In the genomic region with DNA sequence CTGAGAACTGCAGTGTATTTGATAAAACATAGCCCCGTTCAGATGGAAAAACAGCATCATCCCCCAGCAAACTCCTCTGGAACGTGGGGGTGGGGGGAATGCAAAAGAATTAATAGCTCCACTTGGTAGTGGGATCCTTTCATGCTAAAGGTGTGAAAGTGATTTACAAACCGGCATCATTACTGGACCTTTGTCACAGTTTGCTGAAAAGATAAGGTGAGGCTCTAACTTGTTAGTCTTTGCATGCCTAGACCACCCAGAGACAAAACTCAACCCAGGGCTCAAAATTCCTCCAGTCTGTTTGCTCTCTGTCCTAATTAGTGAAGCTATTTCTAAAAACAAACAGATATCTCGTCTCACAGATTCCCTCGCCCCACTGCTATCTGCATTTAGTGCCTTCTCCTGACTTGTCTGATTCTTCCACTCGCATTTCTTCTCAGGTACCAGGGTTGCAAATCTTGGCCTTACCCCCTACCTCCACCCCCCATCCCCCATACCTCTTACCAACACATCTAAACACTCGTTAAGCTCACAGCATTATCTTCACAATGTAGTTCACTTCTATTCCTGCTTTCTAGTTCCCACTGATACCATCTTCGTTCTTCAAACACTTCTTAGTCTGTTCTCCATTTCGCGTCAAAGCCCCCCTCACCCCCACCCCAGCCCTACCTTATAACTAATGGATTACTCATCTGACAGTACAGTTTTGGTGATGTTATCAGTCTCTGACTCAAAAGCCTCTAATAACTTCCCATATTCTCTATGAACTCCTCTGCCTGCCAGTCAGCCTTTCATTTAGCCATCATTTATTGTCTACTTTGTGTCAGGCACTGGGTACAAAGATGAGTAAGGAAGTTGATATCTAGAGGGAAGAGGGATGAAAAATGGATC, we compare ENCODE assay signal across 9 cellular contexts. TPM values are rescaled to one million over a fixed set of nuclear protein-coding genes. Genes with fewer than 3 reads are reported as not detected.
DNase-seq lines count a peak whose midpoint lies in the region; ATAC-seq and TF ChIP-seq lines count a peak whose summit lies in the region.
"Had no signal": no experiment of that assay in that cellular context is flagged by ENCODE, and none has a peak within 500 bp of the region (broad histone marks: within the 10 kb centered on the region; RNA-seq: fewer than 3 reads in every experiment).

No MANE protein-coding gene starts in this region.

- H3K4me3 ChIP-seq in Karpas-422 (ENCODE audit: low read length) = no peak overlapping the region

- H3K36me3 ChIP-seq in Karpas-422 (ENCODE audit: insufficient read depth, low read length) = no peaks in the 10 kb centered on the region

- DNase-seq in DMS 273 (lab: John Stamatoyannopoulos, UW; ENCODE audit: unreplicated experiment) (peak; percentile 61), DMS 273 treated with DMSO at 0.1 percent for 48 hours (lab: John Stamatoyannopoulos, UW) (no peak), dermis blood vessel endothelial cell (peak; percentile 37), GM13976 (ENCODE audit: low spot score) (no peak), Karpas-422 (no peak)
- DNase-seq in stimulated activated CD4-positive, alpha-beta T cell treated with anti-CD3 and anti-CD28 coated beads, Interleukin-2, amount 100 ng/mL, for 24 hours = peak; percentile 62 to 63

- peaks cover 13% of the 10 kb centered on the region for H3K4me1 ChIP-seq in Karpas-422 (ENCODE audit: low read length)

- H2AFZ ChIP-seq in Karpas-422 (ENCODE audit: low read length) = no peak overlapping the region

- no peaks in the 10 kb centered on the region for H3K9me3 ChIP-seq in Karpas-422 (ENCODE audit: low read length)

- H3K27me3 ChIP-seq in Karpas-422 (ENCODE audit: low read length) = 0 out of 2 replicates have a peak, but pooled peaks cover 3% of the 10 kb centered on the region

- no peaks in the 10 kb centered on the region for H3K79me2 ChIP-seq in Karpas-422 (ENCODE audit: low read length)

- ATAC-seq in SK-N-SH treated with all-trans-retinoic acid at 6 μM for 48 hours = peak; percentile 5
- ATAC-seq in HG02759 (IDR thresholded peaks at IDR 0.05; ENCODE audit: unreplicated experiment) = no peak

- no peak overlapping the region for H3K27ac ChIP-seq in Karpas-422 (ENCODE audit: low read length)
- H3K27ac ChIP-seq: 22Rv1 had no signal

- TF ChIP-seq CTCF in GM13976 (IDR thresholded peaks at IDR 0.05; ENCODE audit: borderline replicate concordance, control extremely low read depth, extremely low read depth, insufficient read depth, missing control alignments) = no peak

- H3K9me2 ChIP-seq in Karpas-422 (replicated peaks; ENCODE audit: insufficient read depth, low read length) = no peaks in the 10 kb centered on the region

- H3K4me2 ChIP-seq in Karpas-422 (ENCODE audit: low read depth, low read length, poor library complexity, severe bottlenecking) = no peak overlapping the region

- in situ Hi-C loops in GM13976 (cut with MboI; ENCODE audit: low sequenced_read_pairs, unreplicated experiment) = no loop called here

- no peaks in the 10 kb centered on the region for H4K20me1 ChIP-seq in Karpas-422 (ENCODE audit: insufficient read depth, low read depth, low read length)

- H3K9ac ChIP-seq in Karpas-422 (ENCODE audit: low read length) = no peak overlapping the region

TF ChIP-seq in SK-N-SH treated with all-trans-retinoic acid at 6 μM for 48 hours, 23 proteins besides CTCF, POLR2A, EP300 and RAD21 (continues in another document):
- TF ChIP-seq, protein P1, sequence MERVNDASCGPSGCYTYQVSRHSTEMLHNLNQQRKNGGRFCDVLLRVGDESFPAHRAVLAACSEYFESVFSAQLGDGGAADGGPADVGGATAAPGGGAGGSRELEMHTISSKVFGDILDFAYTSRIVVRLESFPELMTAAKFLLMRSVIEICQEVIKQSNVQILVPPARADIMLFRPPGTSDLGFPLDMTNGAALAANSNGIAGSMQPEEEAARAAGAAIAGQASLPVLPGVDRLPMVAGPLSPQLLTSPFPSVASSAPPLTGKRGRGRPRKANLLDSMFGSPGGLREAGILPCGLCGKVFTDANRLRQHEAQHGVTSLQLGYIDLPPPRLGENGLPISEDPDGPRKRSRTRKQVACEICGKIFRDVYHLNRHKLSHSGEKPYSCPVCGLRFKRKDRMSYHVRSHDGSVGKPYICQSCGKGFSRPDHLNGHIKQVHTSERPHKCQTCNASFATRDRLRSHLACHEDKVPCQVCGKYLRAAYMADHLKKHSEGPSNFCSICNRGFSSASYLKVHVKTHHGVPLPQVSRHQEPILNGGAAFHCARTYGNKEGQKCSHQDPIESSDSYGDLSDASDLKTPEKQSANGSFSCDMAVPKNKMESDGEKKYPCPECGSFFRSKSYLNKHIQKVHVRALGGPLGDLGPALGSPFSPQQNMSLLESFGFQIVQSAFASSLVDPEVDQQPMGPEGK (CRISPR knock-in tag; IDR thresholded peaks at IDR 0.05; ENCODE audit: borderline replicate concordance) = peak; percentile 85; the same call in 1 of the 2 replicates
- TF ChIP-seq ZFP30 (CRISPR knock-in tag; IDR thresholded peaks at IDR 0.05) = no peak
- TF ChIP-seq ESRRG (CRISPR knock-in tag; IDR thresholded peaks at IDR 0.05) = no peak
- TF ChIP-seq ZFP3 (CRISPR knock-in tag; IDR thresholded peaks at IDR 0.05) = peak; percentile 92
- TF ChIP-seq ZNF565 (CRISPR knock-in tag; conservative IDR thresholded peaks at IDR 0.05; ENCODE audit: low read depth) = no peak
- TF ChIP-seq, protein P2, sequence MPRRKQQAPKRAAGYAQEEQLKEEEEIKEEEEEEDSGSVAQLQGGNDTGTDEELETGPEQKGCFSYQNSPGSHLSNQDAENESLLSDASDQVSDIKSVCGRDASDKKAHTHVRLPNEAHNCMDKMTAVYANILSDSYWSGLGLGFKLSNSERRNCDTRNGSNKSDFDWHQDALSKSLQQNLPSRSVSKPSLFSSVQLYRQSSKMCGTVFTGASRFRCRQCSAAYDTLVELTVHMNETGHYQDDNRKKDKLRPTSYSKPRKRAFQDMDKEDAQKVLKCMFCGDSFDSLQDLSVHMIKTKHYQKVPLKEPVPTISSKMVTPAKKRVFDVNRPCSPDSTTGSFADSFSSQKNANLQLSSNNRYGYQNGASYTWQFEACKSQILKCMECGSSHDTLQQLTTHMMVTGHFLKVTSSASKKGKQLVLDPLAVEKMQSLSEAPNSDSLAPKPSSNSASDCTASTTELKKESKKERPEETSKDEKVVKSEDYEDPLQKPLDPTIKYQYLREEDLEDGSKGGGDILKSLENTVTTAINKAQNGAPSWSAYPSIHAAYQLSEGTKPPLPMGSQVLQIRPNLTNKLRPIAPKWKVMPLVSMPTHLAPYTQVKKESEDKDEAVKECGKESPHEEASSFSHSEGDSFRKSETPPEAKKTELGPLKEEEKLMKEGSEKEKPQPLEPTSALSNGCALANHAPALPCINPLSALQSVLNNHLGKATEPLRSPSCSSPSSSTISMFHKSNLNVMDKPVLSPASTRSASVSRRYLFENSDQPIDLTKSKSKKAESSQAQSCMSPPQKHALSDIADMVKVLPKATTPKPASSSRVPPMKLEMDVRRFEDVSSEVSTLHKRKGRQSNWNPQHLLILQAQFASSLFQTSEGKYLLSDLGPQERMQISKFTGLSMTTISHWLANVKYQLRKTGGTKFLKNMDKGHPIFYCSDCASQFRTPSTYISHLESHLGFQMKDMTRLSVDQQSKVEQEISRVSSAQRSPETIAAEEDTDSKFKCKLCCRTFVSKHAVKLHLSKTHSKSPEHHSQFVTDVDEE (CRISPR knock-in tag; IDR thresholded peaks at IDR 0.05) = no peak
- TF ChIP-seq, protein P3, sequence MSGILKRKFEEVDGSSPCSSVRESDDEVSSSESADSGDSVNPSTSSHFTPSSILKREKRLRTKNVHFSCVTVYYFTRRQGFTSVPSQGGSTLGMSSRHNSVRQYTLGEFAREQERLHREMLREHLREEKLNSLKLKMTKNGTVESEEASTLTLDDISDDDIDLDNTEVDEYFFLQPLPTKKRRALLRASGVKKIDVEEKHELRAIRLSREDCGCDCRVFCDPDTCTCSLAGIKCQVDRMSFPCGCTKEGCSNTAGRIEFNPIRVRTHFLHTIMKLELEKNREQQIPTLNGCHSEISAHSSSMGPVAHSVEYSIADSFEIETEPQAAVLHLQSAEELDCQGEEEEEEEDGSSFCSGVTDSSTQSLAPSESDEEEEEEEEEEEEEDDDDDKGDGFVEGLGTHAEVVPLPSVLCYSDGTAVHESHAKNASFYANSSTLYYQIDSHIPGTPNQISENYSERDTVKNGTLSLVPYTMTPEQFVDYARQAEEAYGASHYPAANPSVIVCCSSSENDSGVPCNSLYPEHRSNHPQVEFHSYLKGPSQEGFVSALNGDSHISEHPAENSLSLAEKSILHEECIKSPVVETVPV (CRISPR knock-in tag; IDR thresholded peaks at IDR 0.05) = no peak
- no peak for TF ChIP-seq GLIS3 (CRISPR knock-in tag; IDR thresholded peaks at IDR 0.05)
- TF ChIP-seq, protein P4, sequence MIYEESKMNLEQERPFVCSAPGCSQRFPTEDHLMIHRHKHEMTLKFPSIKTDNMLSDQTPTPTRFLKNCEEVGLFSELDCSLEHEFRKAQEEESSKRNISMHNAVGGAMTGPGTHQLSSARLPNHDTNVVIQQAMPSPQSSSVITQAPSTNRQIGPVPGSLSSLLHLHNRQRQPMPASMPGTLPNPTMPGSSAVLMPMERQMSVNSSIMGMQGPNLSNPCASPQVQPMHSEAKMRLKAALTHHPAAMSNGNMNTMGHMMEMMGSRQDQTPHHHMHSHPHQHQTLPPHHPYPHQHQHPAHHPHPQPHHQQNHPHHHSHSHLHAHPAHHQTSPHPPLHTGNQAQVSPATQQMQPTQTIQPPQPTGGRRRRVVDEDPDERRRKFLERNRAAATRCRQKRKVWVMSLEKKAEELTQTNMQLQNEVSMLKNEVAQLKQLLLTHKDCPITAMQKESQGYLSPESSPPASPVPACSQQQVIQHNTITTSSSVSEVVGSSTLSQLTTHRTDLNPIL (CRISPR knock-in tag; IDR thresholded peaks at IDR 0.05; ENCODE audit: low read depth) = no peak
- no peak for TF ChIP-seq TCF4 (CRISPR knock-in tag; IDR thresholded peaks at IDR 0.05; ENCODE audit: borderline replicate concordance)
- no peak for TF ChIP-seq SNAI2 (CRISPR knock-in tag; IDR thresholded peaks at IDR 0.05)
- TF ChIP-seq RARB (CRISPR knock-in tag; IDR thresholded peaks at IDR 0.05) = 0 out of 2 replicates have a peak, but pooled peaks have one; percentile 39
- TF ChIP-seq TOX (CRISPR knock-in tag; IDR thresholded peaks at IDR 0.05; ENCODE audit: borderline replicate concordance) = peak; percentile 52; the same call in 1 of the 2 replicates
- no peak; the same call in 1 of the 2 replicates for TF ChIP-seq OSR1 (CRISPR knock-in tag; IDR thresholded peaks at IDR 0.05)
- no peak for TF ChIP-seq ZC3H10 (CRISPR knock-in tag; IDR thresholded peaks at IDR 0.05)
- no peak for TF ChIP-seq ARNTL (CRISPR knock-in tag; IDR thresholded peaks at IDR 0.05; ENCODE audit: borderline replicate concordance, low read depth)
- TF ChIP-seq CSDC2 (CRISPR knock-in tag; IDR thresholded peaks at IDR 0.05) = 0 out of 2 replicates have a peak, but pooled peaks have one; percentile 51
- TF ChIP-seq ISL1 (CRISPR knock-in tag; IDR thresholded peaks at IDR 0.05) = no peak
- no peak for TF ChIP-seq BACH2 (CRISPR knock-in tag; IDR thresholded peaks at IDR 0.05; ENCODE audit: borderline replicate concordance)

RNA-seq across cellular contexts. Expression of a gene that starts 11.8 kb away (rescaled TPM):
- total RNA-seq in dermis blood vessel endothelial cell = 26.6 and 29.1 TPM in 2 replicates
- 5.3 and 9.9 TPM in 2 replicates for total RNA-seq in Karpas-422 (2014; rRNA removed; shearing (Covaris generic); ENCODE audit: low replicate concordance)

Comparison
In these comparisons a context has a peak if more than half of its experiments do, and no peak if none do; other contexts are left out.
1. DNase-seq: peak in DMS 273 (single experiment), dermis blood vessel endothelial cell (single experiment) and stimulated activated CD4-positive, alpha-beta T cell treated with anti-CD3 and anti-CD28 coated beads, Interleukin-2, amount 100 ng/mL, for 24 hours (2 of 2); none in DMS 273 treated with DMSO at 0.1 percent for 48 hours (single experiment), GM13976 (single experiment) and Karpas-422 (single experiment).